11 cellular contexts compared by ENCODE assay signal in the genomic region with DNA sequence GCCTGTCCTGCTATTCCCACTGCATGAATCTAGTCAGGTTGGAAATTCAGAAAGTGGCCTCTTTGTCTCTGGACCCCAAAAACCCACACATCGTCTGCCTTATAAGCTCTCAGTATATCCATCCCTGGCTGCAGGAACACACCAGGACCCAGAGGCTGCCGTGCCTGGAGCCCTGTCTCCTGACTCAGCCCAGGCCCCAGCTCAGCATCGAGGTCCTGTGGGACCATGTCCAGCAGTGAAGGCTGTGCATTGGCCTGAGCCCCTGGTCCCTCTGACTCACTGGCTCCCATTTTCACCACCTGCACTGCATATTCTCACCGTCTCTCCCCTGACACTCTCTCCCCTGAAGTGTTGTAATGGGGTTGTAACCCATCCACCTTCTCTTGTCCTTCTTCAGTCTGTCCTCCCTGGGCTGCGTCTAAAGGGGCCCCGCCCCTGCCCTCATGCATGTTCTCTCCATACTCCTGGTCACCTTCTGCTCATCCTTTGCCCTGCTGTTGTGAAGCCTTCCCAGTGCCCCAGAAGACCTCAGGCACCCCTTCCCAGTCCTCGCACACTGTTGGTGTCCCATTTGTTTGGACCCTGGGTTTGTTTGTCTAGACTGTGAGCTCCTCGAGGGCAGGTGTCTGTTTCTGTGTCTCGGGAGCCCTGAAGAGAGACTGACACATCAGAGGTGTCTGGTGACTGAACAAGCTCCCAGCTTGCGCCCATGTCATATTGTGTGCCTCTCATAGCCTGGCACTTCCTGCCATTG. TPM values are rescaled to one million over a fixed set of nuclear protein-coding genes. Genes with fewer than 3 reads are reported as not detected.
A peak's percentile ranks its signal among the peaks of the same experiment; 100 is the strongest.
DNase-seq lines count a peak whose midpoint lies in the region; ATAC-seq, FAIRE-seq and TF ChIP-seq lines count a peak whose summit lies in the region.
"Had no signal": no experiment of that assay in that cellular context is flagged by ENCODE, and none has a peak within 500 bp of the region (broad histone marks: within the 10 kb centered on the region; RNA-seq: fewer than 3 reads in every experiment).

No MANE protein-coding gene starts in this region.

- peak overlapping the region in 1 of 4 donors; percentile 63 for H3K4me3 Mint-ChIP-seq in IgD-negative memory B cell

- POLR2A ChIA-PET in A549 (lab: Yijun Ruan, JAX): no interaction called here

- H3K4me1 Mint-ChIP-seq in IgD-negative memory B cell: peaks cover 21 to 45% (median 31%) of the 10 kb centered on the region in 3 donors

- H3K4me3 ChIP-seq in A549: no peak overlapping the region
- H3K4me3 ChIP-seq: ascending aorta had no signal

- no peak for TF ChIP-seq POLR2A in A549 (IDR thresholded peaks at IDR 0.05; ENCODE audit: low read length)

- no peaks in the 10 kb centered on the region for H3K9me3 Mint-ChIP-seq in IgD-negative memory B cell

- no peaks in the 10 kb centered on the region for H3K27me3 Mint-ChIP-seq in IgD-negative memory B cell

- H3K4me2 ChIP-seq in A549: no peak overlapping the region

- peak overlapping the region; percentile 23 to 83 (median 33) for H3K27ac Mint-ChIP-seq in IgD-negative memory B cell

- H3K4me1 ChIP-seq in A549: peaks cover 21% of the 10 kb centered on the region

- no peak for TF ChIP-seq EP300 in A549 (IDR thresholded peaks at IDR 0.05)

- peaks cover 5% of the 10 kb centered on the region for H3K36me3 Mint-ChIP-seq in IgD-negative memory B cell

- TF ChIP-seq CTCF in A549 (IDR thresholded peaks at IDR 0.05): no peak

- peak in 1 of 2 experiments; percentile 7; a peak in 2 of 6 replicates for ATAC-seq in A549

- WGBS in A549 (ENCODE audit: missing lambda C conversion rate): 73% methylated on average over 9 of the region's 10 CpGs

- CTCF ChIA-PET in A549 (lab: Yijun Ruan, JAX): interaction anchor here (0.6 to 10.1 kb wide), 53 partner anchors 11 to 547 kb away, joined by 3 to 173 read pairs (median 6); a partner anchor contains a TSS

- no peak for TF ChIP-seq RAD21 in A549 (conservative IDR thresholded peaks at IDR 0.05 in 1 of 2, IDR thresholded peaks at IDR 0.05 in 1 of 2)

- no peak for FAIRE-seq in A549 (lab: Jason Lieb, UNC)

- no peak for DNase-seq in A549 (ENCODE audit: low read depth in 1 of 2, low spot score in 1 of 2)
- peak; percentile 23 for DNase-seq in myocyte (ENCODE audit: low read depth)
- DNase-seq in nucleus accumbens (lab: John Stamatoyannopoulos, UW): no peak
- no peak for DNase-seq in OCI-M2 (lab: John Stamatoyannopoulos, UW; ENCODE audit: unreplicated experiment)
- no peak for DNase-seq in NCI-H524 (lab: John Stamatoyannopoulos, UW)
- no peak for DNase-seq in NOMO-1 treated with dmso at 0.1 percent for 144 hours (lab: John Stamatoyannopoulos, UW; ENCODE audit: unreplicated experiment)
- DNase-seq: SIG-M5 had no signal

- H3K27ac ChIP-seq in A549 (peak overlapping the region; percentile 51 to 56; a peak in 4 of 6 replicates), cingulate gyrus (ENCODE audit: low read depth, low read length) (peak overlapping the region; percentile 78)
- H3K27ac ChIP-seq: ascending aorta had no signal

- H3K9me3 ChIP-seq in A549: no peaks in the 10 kb centered on the region
- H3K9me3 ChIP-seq: ascending aorta had no signal

TF ChIP-seq in A549, 52 proteins besides CTCF, POLR2A, EP300 and RAD21:
- TF ChIP-seq JUN (IDR thresholded peaks at IDR 0.05) (no peak), FOXS1 (CRISPR knock-in tag; IDR thresholded peaks at IDR 0.05) (no peak), HEYL (CRISPR knock-in tag; IDR thresholded peaks at IDR 0.05) (no peak), BHLHE40 (IDR thresholded peaks at IDR 0.05; ENCODE audit: low read depth, low read length) (no peak), RARB (CRISPR knock-in tag; IDR thresholded peaks at IDR 0.05) (no peak), NFE2L2 (conservative IDR thresholded peaks at IDR 0.05; ENCODE audit: low read length) (no peak), HDAC2 (IDR thresholded peaks at IDR 0.05) (no peak), PHF8 (IDR thresholded peaks at IDR 0.05; ENCODE audit: borderline replicate concordance, low read depth) (no peak), MAZ (IDR thresholded peaks at IDR 0.05; ENCODE audit: borderline replicate concordance, low read depth, low read length) (no peak)
- TF ChIP-seq, protein P1, sequence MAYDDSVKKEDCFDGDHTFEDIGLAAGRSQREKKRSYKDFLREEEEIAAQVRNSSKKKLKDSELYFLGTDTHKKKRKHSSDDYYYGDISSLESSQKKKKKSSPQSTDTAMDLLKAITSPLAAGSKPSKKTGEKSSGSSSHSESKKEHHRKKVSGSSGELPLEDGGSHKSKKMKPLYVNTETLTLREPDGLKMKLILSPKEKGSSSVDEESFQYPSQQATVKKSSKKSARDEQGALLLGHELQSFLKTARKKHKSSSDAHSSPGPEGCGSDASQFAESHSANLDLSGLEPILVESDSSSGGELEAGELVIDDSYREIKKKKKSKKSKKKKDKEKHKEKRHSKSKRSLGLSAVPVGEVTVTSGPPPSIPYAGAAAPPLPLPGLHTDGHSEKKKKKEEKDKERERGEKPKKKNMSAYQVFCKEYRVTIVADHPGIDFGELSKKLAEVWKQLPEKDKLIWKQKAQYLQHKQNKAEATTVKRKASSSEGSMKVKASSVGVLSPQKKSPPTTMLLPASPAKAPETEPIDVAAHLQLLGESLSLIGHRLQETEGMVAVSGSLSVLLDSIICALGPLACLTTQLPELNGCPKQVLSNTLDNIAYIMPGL (CRISPR knock-in tag; IDR thresholded peaks at IDR 0.05; ENCODE audit: borderline replicate concordance): no peak

RNA-seq across cellular contexts. Expression of a gene that starts 43.8 kb away (rescaled TPM):
- polyA plus RNA-seq in A549 (2011; rRNA removed) (14.8 and 17.0 TPM in 2 replicates), A549 (2017; fragmentation: RNase III; extraction: RNeasy Plus Mini Kit Qiagen cat#74134 plus additional on column Dnase treatment) (30.1 to 32.9 TPM (median 30.6 TPM) in 3 replicates), IgD-negative memory B cell (73.3 TPM)
- polyA plus RNA-seq in A549 (2012; cell fraction: cytosol; rRNA removed): 22.7 and 24.5 TPM in 2 replicates
- polyA plus RNA-seq in A549 (2012; cell fraction: nucleus; rRNA removed): 86.6 and 98.4 TPM in 2 replicates
- 19.2 and 21.8 TPM in 2 replicates for polyA minus RNA-seq in A549 (2011; rRNA and poly(A)+ RNA removed)
- 40.8 and 54.4 TPM in 2 replicates for total RNA-seq in myocyte
- 55.1 TPM for polyA plus RNA-seq in myocyte (2012)

RNA-seq across cellular contexts. Expression of a gene that starts 50.4 kb away (rescaled TPM):
- polyA plus RNA-seq in A549 (2011; rRNA removed) (0.38 and 0.93 TPM in 2 replicates), A549 (2017; fragmentation: RNase III; extraction: RNeasy Plus Mini Kit Qiagen cat#74134 plus additional on column Dnase treatment) (1.1 to 2.3 TPM (median 1.6 TPM) in 3 replicates), IgD-negative memory B cell (6.5 TPM)
- 1.2 and 1.9 TPM in 2 replicates for polyA plus RNA-seq in A549 (2012; cell fraction: cytosol; rRNA removed)
- 2.1 and 4.4 TPM in 2 replicates for polyA plus RNA-seq in A549 (2012; cell fraction: nucleus; rRNA removed)
- 0.39 and 0.91 TPM in 2 replicates for polyA minus RNA-seq in A549 (2011; rRNA and poly(A)+ RNA removed)
- total RNA-seq in myocyte: 0.11 and 0.16 TPM in 2 replicates
- polyA plus RNA-seq in myocyte (2012): 0.23 TPM
- polyA plus RNA-seq: BJ had no signal
